8 cellular contexts compared by ENCODE assay signal in genomic region chr1:39902121-39902807, GRCh38. TPM values are rescaled to one million over a fixed set of nuclear protein-coding genes. Genes with fewer than 3 reads are reported as not detected.
DNase-seq lines count a peak whose midpoint lies in the region; ATAC-seq and TF ChIP-seq lines count a peak whose summit lies in the region.

No MANE protein-coding gene starts in this region.

- H3K36me3 ChIP-seq in OCI-LY7 (ENCODE audit: insufficient read depth, low read length): no peaks in the 10 kb centered on the region
- H3K36me3 ChIP-seq in neuron (ENCODE audit: insufficient read depth, low read length): no peaks in the 10 kb centered on the region

- H3K4me3 ChIP-seq in OCI-LY7 (ENCODE audit: low read depth, low read length, poor library complexity, severe bottlenecking): peak overlapping the region; percentile 66
- H3K4me3 ChIP-seq in neuron (ENCODE audit: low read length): peak overlapping the region; percentile 70

- CTCF ChIA-PET in OCI-LY7 (lab: Charles Lee; ENCODE audit: unreplicated experiment): interaction anchor here (0.6 to 1.3 kb wide), 7 partner anchors 8 to 377 kb away, joined by 3 to 5 read pairs (median 4); no protein-coding TSS in a partner anchor

- DNase-seq in AG20443 (ENCODE audit: low spot score) (peak; percentile 70), OCI-LY7 (ENCODE audit: low spot score) (peak; percentile 72), foreskin keratinocyte (peak; percentile 67 to 79), superior temporal gyrus (ENCODE audit: extremely low spot score) (peak; percentile 53)
- peak; percentile 38 to 54 for DNase-seq in activated T-helper 1 cell treated with anti-CD3 and anti-CD28 coated beads, Interleukin-2, amount 50 U/mL, for 16 hours (ENCODE audit: low read depth in 1 of 2, low spot score in 1 of 2)

- no peak overlapping the region for H3K27ac ChIP-seq in OCI-LY7 (ENCODE audit: low read depth, low read length, poor library complexity, severe bottlenecking)
- no peak overlapping the region for H3K27ac ChIP-seq in foreskin keratinocyte

- H3K4me1 ChIP-seq in OCI-LY7 (ENCODE audit: insufficient read depth, low read length, poor library complexity, severe bottlenecking) (peaks cover 7% of the 10 kb centered on the region), foreskin keratinocyte (no peaks in the 10 kb centered on the region), neuron (ENCODE audit: insufficient read depth, low read length) (peaks cover 29% of the 10 kb centered on the region)

- ATAC-seq in GM19328 (IDR thresholded peaks at IDR 0.05; ENCODE audit: unreplicated experiment) (peak; percentile 68), HG03442 (IDR thresholded peaks at IDR 0.05; ENCODE audit: unreplicated experiment) (peak; percentile 38), foreskin keratinocyte (peak; percentile 80)

- no peaks in the 10 kb centered on the region for H3K9me2 ChIP-seq in OCI-LY7 (ENCODE audit: insufficient read depth, low read length)

- H2AFZ ChIP-seq in OCI-LY7 (ENCODE audit: low read length): peak overlapping the region; percentile 62; the same call in 1 of the 2 replicates
- H2AFZ ChIP-seq in neuron (ENCODE audit: low read depth, low read length): peak overlapping the region; percentile 91

- H3K79me2 ChIP-seq in OCI-LY7 (ENCODE audit: insufficient read depth, low read depth, low read length): no peaks in the 10 kb centered on the region

- H4K20me1 ChIP-seq in OCI-LY7 (ENCODE audit: insufficient read depth, low read length): no peaks in the 10 kb centered on the region

- BruUV-seq in OCI-LY7 (replicated peaks; lab: Mats Ljungman, UMichigan): no TSS peak

- H3K27me3 ChIP-seq in foreskin keratinocyte (no peaks in the 10 kb centered on the region), neuron (ENCODE audit: insufficient read depth, low read length) (no peaks in the 10 kb centered on the region)

- peak overlapping the region; percentile 68 for H3K4me2 ChIP-seq in OCI-LY7 (ENCODE audit: low read length)

- intact Hi-C loops in OCI-LY7 (cut with micrococcal nuclease; ENCODE audit: unreplicated experiment): loop anchor here (1.0 kb wide), 1 partner anchor 85 kb away; no protein-coding TSS in a partner anchor

- H3K9me3 ChIP-seq in OCI-LY7 (ENCODE audit: low read length) (no peaks in the 10 kb centered on the region), neuron (ENCODE audit: low read length) (no peaks in the 10 kb centered on the region)

- POLR2A ChIA-PET in OCI-LY7 (lab: Charles Lee): interaction anchor here (0.6 to 1.3 kb wide), 4 partner anchors 9 to 81 kb away, joined by 3 to 5 read pairs (median 3); no protein-coding TSS in a partner anchor

- TF ChIP-seq CTCF in OCI-LY7 (conservative IDR thresholded peaks at IDR 0.05; ENCODE audit: low read length): peak; percentile 85
- TF ChIP-seq CTCF in foreskin keratinocyte (conservative IDR thresholded peaks at IDR 0.05): peak; percentile 85

RNA-seq across cellular contexts. Expression of gene MYCL, which starts 0.5 kb away (rescaled TPM):
- total RNA-seq in OCI-LY7 (2014; rRNA removed; shearing (Covaris generic)): 0.41 and 1.6 TPM in 2 replicates
- total RNA-seq in OCI-LY7 (2022) (1.0 and 1.3 TPM in 2 replicates), foreskin keratinocyte (5.6 and 6.1 TPM in 2 replicates)
- 3.3 TPM in 2 replicates for polyA plus RNA-seq in foreskin keratinocyte

RNA-seq across cellular contexts. Expression of gene TRIT1, which starts 19.0 kb away (rescaled TPM):
- 24.8 and 29.6 TPM in 2 replicates for total RNA-seq in OCI-LY7 (2014; rRNA removed; shearing (Covaris generic))
- total RNA-seq in OCI-LY7 (2022) (22.6 and 22.9 TPM in 2 replicates), foreskin keratinocyte (23.9 and 25.8 TPM in 2 replicates)
- polyA plus RNA-seq in foreskin keratinocyte: 15.9 and 17.0 TPM in 2 replicates

RNA-seq across cellular contexts. Expression of gene MFSD2A, which starts 52.7 kb away (rescaled TPM):
- 6.4 and 9.9 TPM in 2 replicates for total RNA-seq in OCI-LY7 (2014; rRNA removed; shearing (Covaris generic))
- total RNA-seq in OCI-LY7 (2022): 11.0 and 13.4 TPM in 2 replicates
- 55.1 and 62.0 TPM in 2 replicates for total RNA-seq in foreskin keratinocyte
- 47.6 and 49.8 TPM in 2 replicates for polyA plus RNA-seq in foreskin keratinocyte
